Comparison of ENCODE assay signal across 25 cellular contexts in the genomic region with DNA sequence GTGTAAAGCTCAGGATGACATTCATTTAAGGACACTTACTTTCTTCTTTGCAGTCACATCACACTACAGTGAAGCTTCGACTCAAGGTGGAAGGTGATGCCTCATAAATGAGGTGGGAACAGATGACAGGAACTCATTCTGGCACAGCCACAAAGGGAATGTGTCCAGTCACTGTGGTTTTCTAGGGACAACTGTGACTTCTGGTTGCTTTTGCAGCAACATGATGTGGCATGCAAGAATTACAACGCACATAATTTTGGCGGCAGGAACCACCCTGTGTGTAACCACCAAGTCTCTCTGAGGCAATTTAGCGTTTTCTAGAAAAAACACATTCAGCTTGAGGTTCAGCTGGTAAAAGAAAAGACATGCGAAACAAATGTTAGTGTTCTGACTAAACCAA. TPM values are rescaled to one million over a fixed set of nuclear protein-coding genes. Genes with fewer than 3 reads are reported as not detected.
DNase-seq lines count a peak whose midpoint lies in the region; ATAC-seq and TF ChIP-seq lines count a peak whose summit lies in the region.
"Had no signal": no experiment of that assay in that cellular context is flagged by ENCODE, and none has a peak within 500 bp of the region (broad histone marks: within the 10 kb centered on the region; RNA-seq: fewer than 3 reads in every experiment).

No MANE protein-coding gene starts in this region.

- no peak overlapping the region for H2AFZ ChIP-seq in mammary epithelial cell (ENCODE audit: low read depth, low read length)

- CTCF ChIA-PET in mammary epithelial cell (lab: Charles Lee; ENCODE audit: low non-redundant PET) = no interaction called here

- no peaks in the 10 kb centered on the region for H3K9me3 ChIP-seq in mammary epithelial cell (replicated peaks; ENCODE audit: insufficient read depth, low read length)

- dilution Hi-C loops in mammary epithelial cell (cut with HindIII; ENCODE audit: low sequenced_read_pairs) = no loop called here

- H3K4me2 ChIP-seq in mammary epithelial cell (ENCODE audit: insufficient read depth, low read depth, low read length) = no peak overlapping the region
- H3K4me2 ChIP-seq: BLaER1 treated with 17β-estradiol and CSF1 and Interleukin-3, amounts not matched to agents 10 nM and 100 nM had no signal

- peak; percentile 5 for DNase-seq in SKM-1 treated with dmso at 0.1 percent for 144 hours (lab: John Stamatoyannopoulos, UW; ENCODE audit: unreplicated experiment)
- DNase-seq in SKM-1 (lab: John Stamatoyannopoulos, UW; ENCODE audit: unreplicated experiment) = no peak
- peak; percentile 6 for DNase-seq in MV-4-11 (lab: John Stamatoyannopoulos, UW)
- peak; percentile 14 for DNase-seq in mammary epithelial cell
- peak; percentile 11 for DNase-seq in stromal cell of bone marrow (ENCODE audit: low read depth)
- DNase-seq in NCI-H187 treated with DMSO at 0.1 percent for 48 hours (lab: John Stamatoyannopoulos, UW) = no peak
- no peak for DNase-seq in NCI-H1436 (lab: John Stamatoyannopoulos, UW)
- DNase-seq: 8988T; activated CD4-positive, alpha-beta T cell treated with anti-CD3 and anti-CD28 coated beads for 1 hour; activated naive CD8-positive, alpha-beta T cell treated with anti-CD3 and anti-CD28 coated beads for 36 hours; foreskin melanocyte; H9; kidney glomerular epithelial cell; mesendoderm; NCI-H1092 treated with DMSO at 0.1 percent for 48 hours; NCI-H774; stimulated activated CD4-positive, alpha-beta T cell treated with anti-CD3 and anti-CD28 coated beads, Interleukin-4, amount 100 ng/mL, for 1 hour; stomach; T-helper 9 cell; upper lobe of left lung had no signal

- H3K9ac ChIP-seq in mammary epithelial cell (ENCODE audit: insufficient read depth, low read length) = no peak overlapping the region
- H3K9ac ChIP-seq: BLaER1 treated with 17β-estradiol and CSF1 and Interleukin-3, amounts not matched to agents 10 nM and 100 nM had no signal

- H3K27ac ChIP-seq in mammary epithelial cell (ENCODE audit: insufficient read depth, low read depth, low read length) = no peak overlapping the region
- H3K27ac ChIP-seq: BLaER1 treated with 17β-estradiol and CSF1 and Interleukin-3, amounts not matched to agents 10 nM and 100 nM; stomach; upper lobe of left lung had no signal

- H3K4me1 ChIP-seq in mammary epithelial cell (ENCODE audit: insufficient read depth, low read length) = peaks cover 6% of the 10 kb centered on the region
- H3K4me1 ChIP-seq: stomach, upper lobe of left lung had no signal

- in situ Hi-C loops in mammary epithelial cell (cut with MboI; ENCODE audit: low sequenced_read_pairs in 2 of 2) = no loop called here

- H4K20me1 ChIP-seq in mammary epithelial cell (ENCODE audit: insufficient read depth, low read length) = no peaks in the 10 kb centered on the region
- H4K20me1 ChIP-seq: BLaER1 treated with 17β-estradiol and CSF1 and Interleukin-3, amounts not matched to agents 10 nM and 100 nM had no signal

- no TSS peak for BruUV-seq in mammary epithelial cell (replicated peaks; lab: Mats Ljungman, UMichigan)

- H3K4me3 ChIP-seq in mammary epithelial cell (replicated peaks in 1 of 3; ENCODE audit: insufficient read depth in 1 of 3, low read depth in 2 of 3, low read length in 3 of 3) = no peak overlapping the region
- H3K4me3 ChIP-seq: BLaER1 treated with 17β-estradiol and CSF1 and Interleukin-3, amounts not matched to agents 10 nM and 100 nM; stomach; upper lobe of left lung had no signal

- H3K27me3 ChIP-seq in mammary epithelial cell (ENCODE audit: insufficient read depth, low read length) = peaks cover 4% of the 10 kb centered on the region
- H3K27me3 ChIP-seq: BLaER1 treated with 17β-estradiol and CSF1 and Interleukin-3, amounts not matched to agents 10 nM and 100 nM; stomach; upper lobe of left lung had no signal

- H3K36me3 ChIP-seq in mammary epithelial cell (ENCODE audit: insufficient read depth, low read length) = no peaks in the 10 kb centered on the region
- H3K36me3 ChIP-seq: BLaER1 treated with 17β-estradiol and CSF1 and Interleukin-3, amounts not matched to agents 10 nM and 100 nM; stomach; upper lobe of left lung had no signal

- no peaks in the 10 kb centered on the region for H3K79me2 ChIP-seq in mammary epithelial cell (ENCODE audit: insufficient read depth, low read length)

- no peak for TF ChIP-seq CTCF in mammary epithelial cell (conservative IDR thresholded peaks at IDR 0.05 in 1 of 2, IDR thresholded peaks at IDR 0.05 in 1 of 2; ENCODE audit: extremely low read depth in 1 of 2, insufficient read depth in 1 of 2, low read depth in 1 of 2, low read length in 2 of 2)

- WGBS in mammary epithelial cell (ENCODE audit: low coverage, missing lambda C conversion rate) = 0% methylated on average over 5 of the region's 5 CpGs

- intact Hi-C loops in mammary epithelial cell (cut with micrococcal nuclease) = no loop called here

- no peak for ATAC-seq in GM18868 (IDR thresholded peaks at IDR 0.05; ENCODE audit: unreplicated experiment)
- ATAC-seq: natural killer cell treated with Interleukin-12 subunit alpha and Interleukin-12 subunit beta and Interleukin-15 and Interleukin-18, amount 100 ng/mL, for 72 hours had no signal

RNA-seq across cellular contexts. Expression of a gene that starts 32.0 kb away (rescaled TPM):
- total RNA-seq in mammary epithelial cell = not detected
- polyA plus RNA-seq in mammary epithelial cell = not detected
- polyA minus RNA-seq in mammary epithelial cell = not detected
- total RNA-seq: activated naive CD8-positive, alpha-beta T cell treated with anti-CD3 and anti-CD28 coated beads for 36 hours; activated T-helper 1 cell treated with anti-CD3 and anti-CD28 coated beads, Interleukin-12 subunit alpha, Interleukin-12 subunit beta, Interleukin-2, Interleukin-4 antibody, amounts not matched to agents 30 ng/mL and 10 ng/mL and 1 ng/mL, durations not matched to agents 14 hours and 24 hours and 36 hours; H9; natural killer cell treated with Interleukin-12 subunit alpha and Interleukin-12 subunit beta and Interleukin-15 and Interleukin-18, amount 100 ng/mL, for 72 hours; skeletal muscle tissue; stomach; upper lobe of left lung had no signal
- polyA plus RNA-seq: stomach had no signal

RNA-seq across cellular contexts. Expression of a gene that starts 59.8 kb away (rescaled TPM):
- 1 to 10 TPM; 2.3 TPM for total RNA-seq in mammary epithelial cell
- polyA plus RNA-seq in mammary epithelial cell = 1.6 TPM
- 0.36 TPM for polyA minus RNA-seq in mammary epithelial cell
- total RNA-seq: activated naive CD8-positive, alpha-beta T cell treated with anti-CD3 and anti-CD28 coated beads for 36 hours; H9; natural killer cell treated with Interleukin-12 subunit alpha and Interleukin-12 subunit beta and Interleukin-15 and Interleukin-18, amount 100 ng/mL, for 72 hours had no signal

Comparison
In these comparisons a context has a peak if more than half of its experiments do, and no peak if none do; other contexts are left out.
1. DNase-seq: peak in SKM-1 treated with dmso at 0.1 percent for 144 hours (single experiment), MV-4-11 (single experiment), mammary epithelial cell (single experiment) and stromal cell of bone marrow (single experiment); none in SKM-1 (single experiment), NCI-H187 treated with DMSO at 0.1 percent for 48 hours (single experiment) and NCI-H1436 (single experiment).